In genomic region chr17:5203908-5204294, GRCh38 we compare ENCODE assay signal across 23 cellular contexts. TPM values are rescaled to one million over a fixed set of nuclear protein-coding genes. Genes with fewer than 3 reads are reported as not detected.
A peak's percentile ranks its signal among the peaks of the same experiment; 100 is the strongest.
DNase-seq lines count a peak whose midpoint lies in the region; TF ChIP-seq lines count a peak whose summit lies in the region.
"Had no signal": no experiment of that assay in that cellular context is flagged by ENCODE, and none has a peak within 500 bp of the region (broad histone marks: within the 10 kb centered on the region; RNA-seq: fewer than 3 reads in every experiment).

No MANE protein-coding gene starts in this region.

- intact Hi-C loops in activated CD4-positive, alpha-beta memory T cell treated with anti-CD3 and anti-CD28 coated beads for 36 hours (cut with micrococcal nuclease): no loop called here

- TF ChIP-seq CTCF in AG04450 (IDR thresholded peaks at IDR 0.05; ENCODE audit: low read depth, low read length) (no peak), foreskin fibroblast (IDR thresholded peaks at IDR 0.05; ENCODE audit: low read depth, low read length) (no peak)

- H3K79me2 ChIP-seq in GM23248 (ENCODE audit: insufficient read depth): peaks cover 7% of the 10 kb centered on the region; the same call in 1 of the 2 replicates

- H3K9ac ChIP-seq in GM23248: no peak overlapping the region

- no peak overlapping the region for H3K4me3 Mint-ChIP-seq in activated CD4-positive, alpha-beta memory T cell treated with anti-CD3 and anti-CD28 coated beads for 36 hours
- H3K4me3 Mint-ChIP-seq: activated CD4-positive, alpha-beta T cell treated with anti-CD3 and anti-CD28 coated beads, Interleukin-2, amount 10 ng/mL, durations not matched to agents 24 days and 14 days; activated T-helper 1 cell treated with anti-CD3 and anti-CD28 coated beads, Interleukin-12 subunit alpha, Interleukin-12 subunit beta, Interleukin-2, Interleukin-4 antibody, amounts not matched to agents 30 ng/mL and 10 ng/mL and 1 ng/mL, durations not matched to agents 14 hours and 24 hours and 36 hours; mesothelial cell of epicardium had no signal

- H3K27ac Mint-ChIP-seq in activated CD4-positive, alpha-beta memory T cell treated with anti-CD3 and anti-CD28 coated beads for 36 hours: no peak overlapping the region
- H3K27ac Mint-ChIP-seq: activated CD4-positive, alpha-beta T cell treated with anti-CD3 and anti-CD28 coated beads, Interleukin-2, amount 10 ng/mL, durations not matched to agents 24 days and 14 days; activated T-helper 1 cell treated with anti-CD3 and anti-CD28 coated beads, Interleukin-12 subunit alpha, Interleukin-12 subunit beta, Interleukin-2, Interleukin-4 antibody, amounts not matched to agents 30 ng/mL and 10 ng/mL and 1 ng/mL, durations not matched to agents 14 hours and 24 hours and 36 hours; mesothelial cell of epicardium had no signal

- no peaks in the 10 kb centered on the region for H4K20me1 ChIP-seq in GM23248 (ENCODE audit: insufficient read depth)

- H3K27ac ChIP-seq in AG04450 (ENCODE audit: low read depth, low read length): no peak overlapping the region
- no peak overlapping the region; the same call in 1 of the 2 replicates for H3K27ac ChIP-seq in GM23248
- H3K27ac ChIP-seq: neutrophil, skin epidermis had no signal

- H3K4me1 Mint-ChIP-seq in activated CD4-positive, alpha-beta memory T cell treated with anti-CD3 and anti-CD28 coated beads for 36 hours (ENCODE audit: low read depth): peaks cover 5% of the 10 kb centered on the region
- H3K4me1 Mint-ChIP-seq: activated CD4-positive, alpha-beta T cell treated with anti-CD3 and anti-CD28 coated beads, Interleukin-2, amount 10 ng/mL, durations not matched to agents 24 days and 14 days; mesothelial cell of epicardium had no signal

- peaks cover 12% of the 10 kb centered on the region for H3F3A ChIP-seq in GM23248 (ENCODE audit: insufficient read depth)

- no peaks in the 10 kb centered on the region for H3K36me3 ChIP-seq in GM23248 (ENCODE audit: low read depth)
- H3K36me3 ChIP-seq: neutrophil had no signal

- H3K9me2 ChIP-seq in GM23248 (ENCODE audit: insufficient read depth): no peaks in the 10 kb centered on the region

- peaks cover 4% of the 10 kb centered on the region for H3K36me3 Mint-ChIP-seq in activated CD4-positive, alpha-beta memory T cell treated with anti-CD3 and anti-CD28 coated beads for 36 hours

- peaks cover 14% of the 10 kb centered on the region for H3K4me1 ChIP-seq in GM23248 (ENCODE audit: insufficient read depth)

- no peaks in the 10 kb centered on the region for H3K27me3 Mint-ChIP-seq in activated CD4-positive, alpha-beta memory T cell treated with anti-CD3 and anti-CD28 coated beads for 36 hours
- H3K27me3 Mint-ChIP-seq: activated CD4-positive, alpha-beta T cell treated with anti-CD3 and anti-CD28 coated beads, Interleukin-2, amount 10 ng/mL, durations not matched to agents 24 days and 14 days had no signal

- POLR2A ChIA-PET in AG04450 (lab: Yijun Ruan, JAX): no interaction called here
- POLR2A ChIA-PET in activated CD4-positive, alpha-beta memory T cell treated with anti-CD3 and anti-CD28 coated beads for 36 hours (lab: Charles Lee): no interaction called here

- peak; percentile 20 for DNase-seq in AG04450 (ENCODE audit: low read depth, low spot score)
- DNase-seq in GM23248: peak; percentile 83
- DNase-seq in amniotic epithelial cell (ENCODE audit: low read depth): peak; percentile 33
- DNase-seq in foreskin fibroblast: peak; percentile 64 to 85
- DNase-seq in activated CD4-positive, alpha-beta memory T cell treated with anti-CD3 and anti-CD28 coated beads for 36 hours: no peak
- DNase-seq in OCI-M2 (lab: John Stamatoyannopoulos, UW; ENCODE audit: unreplicated experiment): no peak
- DNase-seq in HPDE6-E6E7 (ENCODE audit: extremely low spot score): no peak
- DNase-seq in NCI-H2171 (lab: John Stamatoyannopoulos, UW): no peak
- DNase-seq: activated CD4-positive, alpha-beta T cell treated with anti-CD3 and anti-CD28 coated beads, Interleukin-2, amount 10 ng/mL, durations not matched to agents 24 days and 14 days; aorta; C1 segment of cervical spinal cord; DMS153; MM.1S; NCI-H2029 treated with DMSO at 0.1 percent for 48 hours; NCI-H82; Right ventricle myocardium superior had no signal

- no peak overlapping the region for H3K4me3 ChIP-seq in AG04450 (ENCODE audit: low read depth, low read length)
- no peak overlapping the region for H3K4me3 ChIP-seq in GM23248
- no peak overlapping the region for H3K4me3 ChIP-seq in foreskin fibroblast (ENCODE audit: low read depth in 1 of 2, low read length in 2 of 2)
- H3K4me3 ChIP-seq: skin epidermis had no signal

- CTCF ChIA-PET in AG04450 (lab: Charles Lee): interaction anchor here (2.1 kb wide), 1 partner anchor 12 kb away, joined by 6 read pairs; the partner anchor contains the start of gene ZNF594
- CTCF ChIA-PET in activated CD4-positive, alpha-beta memory T cell treated with anti-CD3 and anti-CD28 coated beads for 36 hours (lab: Charles Lee): no interaction called here

- H3K9me3 Mint-ChIP-seq in activated CD4-positive, alpha-beta memory T cell treated with anti-CD3 and anti-CD28 coated beads for 36 hours: no peaks in the 10 kb centered on the region
- H3K9me3 Mint-ChIP-seq: activated T-helper 1 cell treated with anti-CD3 and anti-CD28 coated beads, Interleukin-12 subunit alpha, Interleukin-12 subunit beta, Interleukin-2, Interleukin-4 antibody, amounts not matched to agents 30 ng/mL and 10 ng/mL and 1 ng/mL, durations not matched to agents 14 hours and 24 hours and 36 hours had no signal

- H3K9me3 ChIP-seq in AG04450 (ENCODE audit: control insufficient read depth, insufficient read depth, low read length): peaks cover 13% of the 10 kb centered on the region
- no peaks in the 10 kb centered on the region for H3K9me3 ChIP-seq in GM23248 (ENCODE audit: low read depth)
- H3K9me3 ChIP-seq: neutrophil had no signal

- 82 to 84% methylated on average over 1 of the region's 1 CpG for WGBS in GM23248 (ENCODE audit: low coverage in 1 of 2, low lambda C conversion rate in 2 of 2, missing lambda C conversion rate in 2 of 2), 2 experiments

- no peak overlapping the region for H2AFZ ChIP-seq in GM23248

- H3K4me2 ChIP-seq in GM23248 (ENCODE audit: unreplicated experiment): peak overlapping the region; percentile 13

- in situ Hi-C loops in GM23248 (cut with MboI): no loop called here

- no peaks in the 10 kb centered on the region for H3K27me3 ChIP-seq in AG04450 (ENCODE audit: control insufficient read depth, insufficient read depth, low read length)
- no peaks in the 10 kb centered on the region for H3K27me3 ChIP-seq in GM23248 (replicated peaks; ENCODE audit: insufficient read depth)
- H3K27me3 ChIP-seq: neutrophil had no signal

RNA-seq across cellular contexts. Expression of gene ZNF594, which starts 12.2 kb away (rescaled TPM):
- polyA plus RNA-seq in AG04450 (2011; rRNA removed) (3.6 and 4.5 TPM in 2 replicates), GM23248 (2016; fragmentation: Nextera tagmentation; extraction: Ambion mirVana) (2.2 and 3.1 TPM in 2 replicates)
- 2.6 and 4.6 TPM in 2 replicates for polyA minus RNA-seq in AG04450 (2011; rRNA and poly(A)+ RNA removed)
- total RNA-seq in GM23248 (2014; rRNA removed; shearing (Covaris generic)): 5.1 and 6.2 TPM in 2 replicates
- total RNA-seq in activated CD4-positive, alpha-beta memory T cell treated with anti-CD3 and anti-CD28 coated beads for 36 hours: 1 to 10 TPM; 5.3 to 6.2 TPM

RNA-seq across cellular contexts. Expression of gene SCIMP, which starts 30.8 kb away (rescaled TPM):
- polyA plus RNA-seq in AG04450 (2011; rRNA removed) (not detected in 2 replicates), GM23248 (2016; fragmentation: Nextera tagmentation; extraction: Ambion mirVana) (0.11 and 0.30 TPM in 2 replicates)
- polyA minus RNA-seq in AG04450 (2011; rRNA and poly(A)+ RNA removed): not detected in 2 replicates
- total RNA-seq in GM23248 (2014; rRNA removed; shearing (Covaris generic)): not detected in 2 replicates
- total RNA-seq in activated CD4-positive, alpha-beta memory T cell treated with anti-CD3 and anti-CD28 coated beads for 36 hours: not detected
- total RNA-seq: activated CD4-positive, alpha-beta T cell treated with anti-CD3 and anti-CD28 coated beads, Interleukin-2, amount 10 ng/mL, durations not matched to agents 24 days and 14 days; activated T-helper 1 cell treated with anti-CD3 and anti-CD28 coated beads, Interleukin-12 subunit alpha, Interleukin-12 subunit beta, Interleukin-2, Interleukin-4 antibody, amounts not matched to agents 30 ng/mL and 10 ng/mL and 1 ng/mL, durations not matched to agents 14 hours and 24 hours and 36 hours; dermis microvascular lymphatic vessel endothelial cell; HT-29; mesothelial cell of epicardium; T-helper 2 cell treated with Interferon-gamma antibody and Interleukin-4, amounts not matched to agents 100 ng/mL and 5 ng/mL, for 36 hours had no signal

Comparison
In these comparisons a context has a peak if more than half of its experiments do, and no peak if none do; other contexts are left out.
1. DNase-seq: peak in AG04450 (single experiment), GM23248 (single experiment), amniotic epithelial cell (single experiment) and foreskin fibroblast (2 of 2); none in activated CD4-positive, alpha-beta memory T cell treated with anti-CD3 and anti-CD28 coated beads for 36 hours (single experiment), OCI-M2 (single experiment), HPDE6-E6E7 (single experiment) and NCI-H2171 (single experiment).